Comparison of ENCODE assay signal across 8 cellular contexts in genomic region chr5:120463991-120464626, GRCh38. TPM values are rescaled to one million over a fixed set of nuclear protein-coding genes. Genes with fewer than 3 reads are reported as not detected.
A peak's percentile ranks its signal among the peaks of the same experiment; 100 is the strongest.
DNase-seq lines count a peak whose midpoint lies in the region; ATAC-seq and TF ChIP-seq lines count a peak whose summit lies in the region.

Gene PRR16, plus strand, starts transcription at chr5:120464300.

- H2BK120ac ChIP-seq in IMR-90 (ENCODE audit: low read depth, low read length) = peak within 1 kb of the TSS; percentile 97

- H3K18ac ChIP-seq in IMR-90 (ENCODE audit: low read depth, low read length) = peak within 1 kb of the TSS; percentile 89

- dilution Hi-C loops in IMR-90 (cut with HindIII; ENCODE audit: low sequenced_read_pairs, unreplicated experiment) = no loop called here

- peak within 1 kb of the TSS; percentile 49 for H3K4me3 Mint-ChIP-seq in activated CD8-positive, alpha-beta T cell treated with anti-CD3 and anti-CD28 coated beads for 36 hours
- peak within 1 kb of the TSS; percentile 36 to 82 (median 63) for H3K4me3 Mint-ChIP-seq in naive thymus-derived CD8-positive, alpha-beta T cell

- H3K14ac ChIP-seq in IMR-90 (replicated peaks; ENCODE audit: low read depth, low read length) = peak within 1 kb of the TSS; percentile 98

- H2AFZ ChIP-seq in IMR-90 (replicated peaks; ENCODE audit: low read length, poor library complexity) = peak within 1 kb of the TSS; percentile 94

- TF ChIP-seq POLR2A in IMR-90 (IDR thresholded peaks at IDR 0.05; ENCODE audit: low read depth, low read length) = no peak

- peak; percentile 3 for DNase-seq in NCI-H146 (lab: John Stamatoyannopoulos, UW)
- no peak for DNase-seq in NCI-H146 treated with DMSO at 0.1 percent for 48 hours (lab: John Stamatoyannopoulos, UW; ENCODE audit: unreplicated experiment)
- peak; percentile 73 for DNase-seq in IMR-90
- DNase-seq in activated CD8-positive, alpha-beta T cell treated with anti-CD3 and anti-CD28 coated beads for 36 hours = peak; percentile 14
- DNase-seq in fibroblast of villous mesenchyme (ENCODE audit: low read depth) = peak; percentile 71
- DNase-seq in naive thymus-derived CD8-positive, alpha-beta T cell = no peak
- no peak for DNase-seq in T-helper 9 cell

- H3K23ac ChIP-seq in IMR-90 (ENCODE audit: low read depth, low read length) = peak within 1 kb of the TSS; percentile 98

- peaks cover 5% of the 10 kb centered on the region for H3K4me1 Mint-ChIP-seq in activated CD8-positive, alpha-beta T cell treated with anti-CD3 and anti-CD28 coated beads for 36 hours (ENCODE audit: low read depth)
- peaks cover 0 to 21% (median 16%) of the 10 kb centered on the region in 4 donors for H3K4me1 Mint-ChIP-seq in naive thymus-derived CD8-positive, alpha-beta T cell

- H2BK5ac ChIP-seq in IMR-90 (ENCODE audit: low read depth, low read length, poor library complexity, severe bottlenecking) = peak within 1 kb of the TSS; percentile 89

- H4K8ac ChIP-seq in IMR-90 (ENCODE audit: low read depth in 2 of 2, low read length in 2 of 2) = peak within 1 kb of the TSS; percentile 86 to 99

- H3K79me1 ChIP-seq in IMR-90 (ENCODE audit: low read depth in 1 of 2, low read length in 2 of 2) = peaks cover 7 to 29% of the 10 kb centered on the region in 2 experiments; a peak in 3 of 4 replicates

- H3K56ac ChIP-seq in IMR-90 (ENCODE audit: extremely low read depth, insufficient read depth, low read length) = peak within 1 kb of the TSS; percentile 75

- H3K4me1 ChIP-seq in IMR-90 (ENCODE audit: control insufficient read depth, insufficient read depth, low read length) = no peaks in the 10 kb centered on the region

- H2AK9ac ChIP-seq in IMR-90 (replicated peaks; ENCODE audit: low read depth, low read length, poor library complexity) = peak within 1 kb of the TSS; percentile 96

- H3K4me2 ChIP-seq in IMR-90 (ENCODE audit: low read depth, low read length) = peak within 1 kb of the TSS; percentile 96

- no peaks in the 10 kb centered on the region for H3K9me3 Mint-ChIP-seq in activated CD8-positive, alpha-beta T cell treated with anti-CD3 and anti-CD28 coated beads for 36 hours
- H3K9me3 Mint-ChIP-seq in naive thymus-derived CD8-positive, alpha-beta T cell = peaks cover 0 to 5% (median 0%) of the 10 kb centered on the region in 9 donors

- peak; percentile 51 for TF ChIP-seq RAD21 in IMR-90 (IDR thresholded peaks at IDR 0.05; ENCODE audit: low read length)

- H3K27me3 Mint-ChIP-seq in activated CD8-positive, alpha-beta T cell treated with anti-CD3 and anti-CD28 coated beads for 36 hours = peaks cover 35% of the 10 kb centered on the region
- peaks cover 17 to 52% (median 27%) of the 10 kb centered on the region in 5 donors for H3K27me3 Mint-ChIP-seq in naive thymus-derived CD8-positive, alpha-beta T cell

- WGBS in IMR-90 (ENCODE audit: extremely low coverage in 2 of 2, insufficient read length in 1 of 2), 2 experiments = 0% methylated on average over 5 of the region's 62 CpGs; no CpG with 5 or more reads in 1 of the 2 experiments

- H3K9me1 ChIP-seq in IMR-90 (ENCODE audit: insufficient read depth, low read length) = no peaks in the 10 kb centered on the region

- H4K5ac ChIP-seq in IMR-90 (ENCODE audit: low read depth, low read length) = peak within 1 kb of the TSS; percentile 92

- CTCF ChIA-PET in IMR-90 (lab: Yijun Ruan, JAX) = interaction anchor here (1.0 kb wide), 1 partner anchor 17 kb away, joined by 3 read pairs; no protein-coding TSS in a partner anchor
- CTCF ChIA-PET in activated CD8-positive, alpha-beta T cell treated with anti-CD3 and anti-CD28 coated beads for 36 hours (lab: Charles Lee) = no interaction called here

- H3K27ac ChIP-seq in IMR-90 (ENCODE audit: insufficient read depth, low read length) = peak within 1 kb of the TSS; percentile 95

- peak within 1 kb of the TSS; percentile 94 for H3K9ac ChIP-seq in IMR-90 (ENCODE audit: low read depth, low read length)

- no TSS peak for BruUV-seq in IMR-90 (replicated peaks; lab: Mats Ljungman, UMichigan)

- H3K36me3 ChIP-seq in IMR-90 (ENCODE audit: control insufficient read depth, insufficient read depth, low read length) = no peaks in the 10 kb centered on the region

- H3K4me3 ChIP-seq in IMR-90 (ENCODE audit: insufficient read depth, low read depth, low read length) (peak within 1 kb of the TSS; percentile 94), fibroblast of villous mesenchyme (ENCODE audit: low read depth, low read length) (peak within 1 kb of the TSS; percentile 99)

- no peaks in the 10 kb centered on the region for H3K9me3 ChIP-seq in IMR-90 (ENCODE audit: control insufficient read depth, insufficient read depth, low read length)

- H3K36me3 Mint-ChIP-seq in activated CD8-positive, alpha-beta T cell treated with anti-CD3 and anti-CD28 coated beads for 36 hours (ENCODE audit: low read depth) = no peaks in the 10 kb centered on the region
- peaks cover 0 to 2% (median 0%) of the 10 kb centered on the region in 3 donors for H3K36me3 Mint-ChIP-seq in naive thymus-derived CD8-positive, alpha-beta T cell

- H3K27me3 ChIP-seq in IMR-90 (ENCODE audit: control insufficient read depth, insufficient read depth, low read length) = no peaks in the 10 kb centered on the region

- in situ Hi-C loops in IMR-90 (cut with MboI; ENCODE audit: low sequenced_read_pairs) = loop anchor here (10.0 to 25.0 kb wide), 2 partner anchors 341 to 1498 kb away; partner anchors contain the start of gene SRFBP1

- peak within 1 kb of the TSS; percentile 90 for H2AK5ac ChIP-seq in IMR-90 (ENCODE audit: low read depth, low read length)

- ATAC-seq in GM21723 (IDR thresholded peaks at IDR 0.05; ENCODE audit: unreplicated experiment) = peak; percentile 93
- peak; percentile 90 for ATAC-seq in IMR-90 (ENCODE audit: low read depth)
- peak; percentile 91 for ATAC-seq in activated CD8-positive, alpha-beta T cell treated with anti-CD3 and anti-CD28 coated beads for 36 hours
- peak in 1 of 2 donors; percentile 68 for ATAC-seq in naive thymus-derived CD8-positive, alpha-beta T cell

- peak within 1 kb of the TSS; percentile 100 for H2BK15ac ChIP-seq in IMR-90 (ENCODE audit: low read depth, low read length)

- intact Hi-C loops in IMR-90 (cut with micrococcal nuclease) = loop anchor here (2.0 to 10.0 kb wide), 5 partner anchors 151 to 989 kb away; no protein-coding TSS in a partner anchor
- intact Hi-C loops in activated CD8-positive, alpha-beta T cell treated with anti-CD3 and anti-CD28 coated beads for 36 hours (cut with micrococcal nuclease) = no loop called here

- H3K4ac ChIP-seq in IMR-90 (ENCODE audit: low read depth, low read length) = peak within 1 kb of the TSS; percentile 98

- no peaks in the 10 kb centered on the region for H4K20me1 ChIP-seq in IMR-90 (ENCODE audit: insufficient read depth, low read length)

- peak; percentile 42 for TF ChIP-seq CTCF in IMR-90 (conservative IDR thresholded peaks at IDR 0.05; ENCODE audit: low read depth, low read length)
- TF ChIP-seq CTCF in activated CD8-positive, alpha-beta T cell treated with anti-CD3 and anti-CD28 coated beads for 36 hours (IDR thresholded peaks at IDR 0.05) = no peak
- peak; percentile 15 for TF ChIP-seq CTCF in fibroblast of villous mesenchyme (IDR thresholded peaks at IDR 0.05; ENCODE audit: insufficient read depth, low read depth, low read length)

- H3K27ac Mint-ChIP-seq in activated CD8-positive, alpha-beta T cell treated with anti-CD3 and anti-CD28 coated beads for 36 hours = no peak within 1 kb of the TSS
- peak within 1 kb of the TSS in 1 of 10 donors; percentile 29 for H3K27ac Mint-ChIP-seq in naive thymus-derived CD8-positive, alpha-beta T cell

- peak within 1 kb of the TSS; percentile 92 for H2BK20ac ChIP-seq in IMR-90 (ENCODE audit: low read depth, low read length)

- H4K91ac ChIP-seq in IMR-90 (ENCODE audit: insufficient read depth, low read depth, low read length) = peak within 1 kb of the TSS; percentile 99

- POLR2A ChIA-PET in IMR-90 (lab: Charles Lee; ENCODE audit: unreplicated experiment) = interaction anchor here (0.6 kb wide), 1 partner anchor 34 kb away, joined by 4 read pairs; no protein-coding TSS in a partner anchor
- POLR2A ChIA-PET in activated CD8-positive, alpha-beta T cell treated with anti-CD3 and anti-CD28 coated beads for 36 hours (lab: Charles Lee) = no interaction called here
- POLR2A ChIA-PET in naive thymus-derived CD8-positive, alpha-beta T cell (lab: Charles Lee) = no interaction called here

TF ChIP-seq in IMR-90, 13 proteins besides CTCF, POLR2A, EP300 and RAD21:
- peak; percentile 66; the same call in 1 of the 2 replicates for TF ChIP-seq MXI1 (IDR thresholded peaks at IDR 0.05; ENCODE audit: borderline replicate concordance, low read depth, low read length)
- peak; percentile 47; the same call in 1 of the 2 replicates for TF ChIP-seq MAZ (IDR thresholded peaks at IDR 0.05; ENCODE audit: borderline replicate concordance, low read depth, low read length)
- no peak for TF ChIP-seq ELK1 (IDR thresholded peaks at IDR 0.05; ENCODE audit: borderline replicate concordance, low read depth, low read length)

RNA-seq across cellular contexts. Expression of gene PRR16, which starts in this region (rescaled TPM):
- 9.9 and 10.6 TPM in 2 replicates for total RNA-seq in IMR-90 (2012; rRNA removed)
- polyA plus RNA-seq in IMR-90 (2012; rRNA removed) = 45.2 and 52.9 TPM in 2 replicates
- polyA plus RNA-seq in IMR-90 (2012; cell fraction: cytosol; rRNA removed) = 21.4 and 25.6 TPM in 2 replicates
- polyA plus RNA-seq in IMR-90 (2012; cell fraction: nucleus; rRNA removed; ENCODE audit: low replicate concordance) = 9.8 and 36.9 TPM in 2 replicates
- total RNA-seq in activated CD8-positive, alpha-beta T cell treated with anti-CD3 and anti-CD28 coated beads for 36 hours = not detected
- total RNA-seq in fibroblast of villous mesenchyme = 11.6 and 22.0 TPM in 2 replicates
- total RNA-seq in naive thymus-derived CD8-positive, alpha-beta T cell = not detected
- not detected for polyA plus RNA-seq in naive thymus-derived CD8-positive, alpha-beta T cell

Comparison
In these comparisons a context has a peak if more than half of its experiments do, and no peak if none do; other contexts are left out.
1. RNA of gene PRR16 (total RNA-seq): 11.6 to 22.0 TPM in fibroblast of villous mesenchyme and 9.9 to 10.6 TPM in IMR-90; not detected in activated CD8-positive, alpha-beta T cell treated with anti-CD3 and anti-CD28 coated beads for 36 hours and not detected in naive thymus-derived CD8-positive, alpha-beta T cell; every median in the first group is over 10 times any median in the second.
2. RNA of gene PRR16 (polyA plus RNA-seq): 9.8 to 52.9 TPM in IMR-90; not detected in naive thymus-derived CD8-positive, alpha-beta T cell; every median in the first group is over 10 times any median in the second.
3. DNase-seq: peak in NCI-H146 (single experiment), IMR-90 (single experiment) and fibroblast of villous mesenchyme (single experiment); none in NCI-H146 treated with DMSO at 0.1 percent for 48 hours (single experiment), naive thymus-derived CD8-positive, alpha-beta T cell (0 of 10) and T-helper 9 cell (single experiment).
4. Peak in DNase-seq and ATAC-seq in activated CD8-positive, alpha-beta T cell treated with anti-CD3 and anti-CD28 coated beads for 36 hours; RNA of the gene not detected or under 1 TPM.